ENCODE assay signal across 15 cellular contexts in the genomic region with DNA sequence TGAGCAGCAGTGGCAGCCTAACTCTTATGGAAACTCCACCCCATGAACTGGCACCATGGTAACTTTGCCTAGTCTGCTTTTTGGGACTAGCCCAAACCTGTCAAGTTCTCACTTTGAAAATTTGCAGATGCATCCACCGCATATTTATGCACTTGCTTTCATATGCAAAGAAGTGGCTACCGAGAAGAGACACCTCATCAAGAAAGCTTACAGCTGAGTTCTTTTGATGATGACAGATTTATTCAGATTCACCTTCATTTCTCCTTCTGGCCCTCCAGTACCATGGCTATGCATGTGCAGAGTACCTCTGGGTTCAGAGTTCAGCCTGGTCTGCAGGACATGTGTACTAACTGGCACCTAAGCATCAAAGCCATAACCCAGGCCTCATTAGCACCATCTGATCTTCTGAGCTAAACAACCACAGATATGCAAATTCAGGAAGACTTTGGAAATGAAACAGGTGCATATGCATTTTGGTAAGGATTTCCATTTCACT.
DNase-seq lines count a peak whose midpoint lies in the region; ATAC-seq and TF ChIP-seq lines count a peak whose summit lies in the region.
"Had no signal": no experiment of that assay in that cellular context is flagged by ENCODE, and none has a peak within 500 bp of the region (broad histone marks: within the 10 kb centered on the region; RNA-seq: fewer than 3 reads in every experiment).

No MANE protein-coding gene starts in this region.

- no peaks in the 10 kb centered on the region for H3K36me3 Mint-ChIP-seq in activated CD8-positive, alpha-beta T cell treated with anti-CD3 and anti-CD28 coated beads for 36 hours (ENCODE audit: low read depth)

- ATAC-seq in GM18511 (IDR thresholded peaks at IDR 0.05; ENCODE audit: unreplicated experiment): peak; percentile 78
- peak; percentile 74 for ATAC-seq in GM21381 (IDR thresholded peaks at IDR 0.05; ENCODE audit: unreplicated experiment)
- ATAC-seq in HG03045 (IDR thresholded peaks at IDR 0.05; ENCODE audit: unreplicated experiment): peak; percentile 62
- ATAC-seq in HG02938 (IDR thresholded peaks at IDR 0.05; ENCODE audit: unreplicated experiment): no peak
- ATAC-seq in GM18519 (IDR thresholded peaks at IDR 0.05; ENCODE audit: low FRiP score, unreplicated experiment): no peak
- no peak for ATAC-seq in activated CD8-positive, alpha-beta T cell treated with anti-CD3 and anti-CD28 coated beads for 36 hours
- ATAC-seq: activated naive CD8-positive, alpha-beta T cell treated with anti-CD3 and anti-CD28 coated beads, Interleukin-2, amount 50 U/mL, for 24 hours; stimulated activated naive CD8-positive, alpha-beta T cell treated with anti-CD3 and anti-CD28 coated beads, Interleukin-15, Interleukin-2, amounts not matched to agents 100 U/mL and 50 U/mL, for 24 hours had no signal

- no peaks in the 10 kb centered on the region for H3K4me1 Mint-ChIP-seq in activated CD8-positive, alpha-beta T cell treated with anti-CD3 and anti-CD28 coated beads for 36 hours (ENCODE audit: low read depth)
- H3K4me1 Mint-ChIP-seq: activated naive CD8-positive, alpha-beta T cell treated with anti-CD3 and anti-CD28 coated beads, Interleukin-2, amount 50 U/mL, for 24 hours had no signal

- no peak for TF ChIP-seq CTCF in epithelial cell of esophagus (IDR thresholded peaks at IDR 0.05; ENCODE audit: insufficient read depth, low read depth, low read length, missing control alignments)
- no peak for TF ChIP-seq CTCF in activated CD8-positive, alpha-beta T cell treated with anti-CD3 and anti-CD28 coated beads for 36 hours (IDR thresholded peaks at IDR 0.05)

- DNase-seq in epithelial cell of esophagus (ENCODE audit: low read depth) (peak; percentile 81), amniotic stem cell (lab: John Stamatoyannopoulos, UW) (no peak)
- DNase-seq in activated CD8-positive, alpha-beta T cell treated with anti-CD3 and anti-CD28 coated beads for 36 hours: no peak
- DNase-seq: activated naive CD8-positive, alpha-beta T cell treated with anti-CD3 and anti-CD28 coated beads, Interleukin-2, amount 50 U/mL, for 24 hours; colonic mucosa; NCI-H1105 treated with DMSO at 0.1 percent for 48 hours; NCI-H748 treated with DMSO at 0.1 percent for 48 hours; SHP77; stimulated activated CD4-positive, alpha-beta T cell treated with anti-CD3 and anti-CD28 coated beads, Interleukin-4, amount 100 ng/mL, for 1 hour; stimulated activated naive CD8-positive, alpha-beta T cell treated with anti-CD3 and anti-CD28 coated beads, Interleukin-15, Interleukin-2, amounts not matched to agents 100 U/mL and 50 U/mL, for 24 hours had no signal

- intact Hi-C loops in activated CD8-positive, alpha-beta T cell treated with anti-CD3 and anti-CD28 coated beads for 36 hours (cut with micrococcal nuclease): no loop called here

- H3K27me3 Mint-ChIP-seq in activated CD8-positive, alpha-beta T cell treated with anti-CD3 and anti-CD28 coated beads for 36 hours: no peaks in the 10 kb centered on the region
- H3K27me3 Mint-ChIP-seq: activated naive CD8-positive, alpha-beta T cell treated with anti-CD3 and anti-CD28 coated beads, Interleukin-2, amount 50 U/mL, for 24 hours had no signal

- peaks cover 4% of the 10 kb centered on the region for H3K9me3 Mint-ChIP-seq in activated CD8-positive, alpha-beta T cell treated with anti-CD3 and anti-CD28 coated beads for 36 hours

- POLR2A ChIA-PET in activated CD8-positive, alpha-beta T cell treated with anti-CD3 and anti-CD28 coated beads for 36 hours (lab: Charles Lee): no interaction called here

- H3K4me3 Mint-ChIP-seq in activated CD8-positive, alpha-beta T cell treated with anti-CD3 and anti-CD28 coated beads for 36 hours: no peak overlapping the region
- H3K4me3 Mint-ChIP-seq: activated naive CD8-positive, alpha-beta T cell treated with anti-CD3 and anti-CD28 coated beads, Interleukin-2, amount 50 U/mL, for 24 hours had no signal

- H3K27ac Mint-ChIP-seq in activated CD8-positive, alpha-beta T cell treated with anti-CD3 and anti-CD28 coated beads for 36 hours: no peak overlapping the region
- H3K27ac Mint-ChIP-seq: activated naive CD8-positive, alpha-beta T cell treated with anti-CD3 and anti-CD28 coated beads, Interleukin-2, amount 50 U/mL, for 24 hours had no signal

- CTCF ChIA-PET in activated CD8-positive, alpha-beta T cell treated with anti-CD3 and anti-CD28 coated beads for 36 hours (lab: Charles Lee): no interaction called here

- no peak overlapping the region for H3K4me3 ChIP-seq in epithelial cell of esophagus (ENCODE audit: low read length)
- H3K4me3 ChIP-seq: colonic mucosa had no signal

Comparison
In these comparisons a context has a peak if more than half of its experiments do, and no peak if none do; other contexts are left out.
1. ATAC-seq: peak in GM18511 (single experiment), GM21381 (single experiment) and HG03045 (single experiment); none in HG02938 (single experiment), GM18519 (single experiment) and activated CD8-positive, alpha-beta T cell treated with anti-CD3 and anti-CD28 coated beads for 36 hours (single experiment).